Comparison of ENCODE assay signal across 19 cellular contexts in the genomic region with DNA sequence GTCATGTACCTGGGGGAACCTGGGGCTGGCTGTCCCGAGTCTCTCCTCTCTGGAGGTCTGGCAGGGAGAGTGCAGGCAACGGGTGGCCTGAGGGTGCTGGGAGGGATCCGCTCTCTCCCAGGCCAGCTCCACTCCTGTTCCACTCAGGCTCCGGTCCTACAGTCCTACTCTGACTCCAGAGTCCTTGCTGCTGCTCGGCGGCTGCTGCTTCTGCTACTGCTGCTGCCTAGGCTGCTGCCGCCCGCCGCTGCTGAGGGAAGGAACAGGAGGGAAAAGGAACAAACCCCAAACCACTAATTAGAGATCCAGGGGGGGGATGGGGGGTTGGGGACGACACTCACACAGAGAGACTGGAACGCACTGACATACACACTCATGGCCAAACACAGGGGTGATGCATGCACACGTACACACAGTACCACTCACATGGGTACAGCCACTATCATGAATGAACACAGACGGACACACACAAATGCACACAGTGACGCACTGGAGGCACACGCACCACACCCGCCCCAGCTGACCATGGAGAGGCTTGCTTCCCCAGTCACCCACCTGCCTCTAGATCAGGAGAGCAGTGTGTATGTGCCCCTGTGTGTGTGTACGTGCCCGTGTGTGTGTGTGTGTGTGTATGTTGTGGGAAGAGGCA. TPM values are rescaled to one million over a fixed set of nuclear protein-coding genes. Genes with fewer than 3 reads are reported as not detected.
DNase-seq lines count a peak whose midpoint lies in the region; ATAC-seq and TF ChIP-seq lines count a peak whose summit lies in the region.
"Had no signal": no experiment of that assay in that cellular context is flagged by ENCODE, and none has a peak within 500 bp of the region (broad histone marks: within the 10 kb centered on the region; RNA-seq: fewer than 3 reads in every experiment).

SP7 (minus strand) TSS at position 218 of the 649 bp plus-strand sequence. CDS start 708 bp downstream, outside the sequence.

- H3K9me2 ChIP-seq in SK-N-SH = no peaks in the 10 kb centered on the region

- no peak for TF ChIP-seq EP300 in SK-N-SH (IDR thresholded peaks at IDR 0.05; ENCODE audit: borderline replicate concordance in 1 of 2, low read depth in 1 of 2, low read length in 1 of 2)

- DNase-seq in AG20443 (ENCODE audit: low spot score) (peak; percentile 38), SK-N-SH (peak; percentile 52), smooth muscle cell (lab: John Stamatoyannopoulos, UW; ENCODE audit: unreplicated experiment) (no peak), NCI-H524 treated with DMSO at 0.1 percent for 48 hours (lab: John Stamatoyannopoulos, UW) (no peak), superior temporal gyrus (ENCODE audit: extremely low spot score) (no peak)
- DNase-seq: activated T-cell treated with anti-CD3 and anti-CD28 coated beads, Interleukin-2, amount 50 U/mL, for 72 hours; effector CD8-positive, alpha-beta T cell; HFFc6; NCI-H226; ovary; SJCRH30; stimulated activated CD4-positive, alpha-beta T cell treated with anti-CD3 and anti-CD28 coated beads, Interleukin-15, amount 100 ng/mL, for 24 hours had no signal

- H4K20me1 ChIP-seq in SK-N-SH (ENCODE audit: insufficient read depth) (no peaks in the 10 kb centered on the region), smooth muscle cell (ENCODE audit: low read depth) (no peaks in the 10 kb centered on the region)

- H3K36me3 ChIP-seq in HEK293 (ENCODE audit: control insufficient read depth in 2 of 2, insufficient read depth in 1 of 2, low read length in 2 of 2) (no peaks in the 10 kb centered on the region), SK-N-SH (replicated peaks in 1 of 2; ENCODE audit: control insufficient read depth in 1 of 2, insufficient read depth in 2 of 2, low read length in 1 of 2) (no peaks in the 10 kb centered on the region), smooth muscle cell (ENCODE audit: low read depth) (no peaks in the 10 kb centered on the region)
- H3K36me3 ChIP-seq: ascending aorta, left lung, ovary, SJCRH30 had no signal

- H3K27me3 ChIP-seq in SK-N-SH (ENCODE audit: insufficient read depth) (peaks cover 16% of the 10 kb centered on the region; the same call in 1 of the 2 replicates), smooth muscle cell (ENCODE audit: low read depth) (no peaks in the 10 kb centered on the region)
- H3K27me3 ChIP-seq: ovary had no signal

- H3K4me2 ChIP-seq in SK-N-SH (no peak within 1 kb of the TSS), smooth muscle cell (no peak within 1 kb of the TSS)
- H3K4me2 ChIP-seq: KMS-11 had no signal

- WGBS in SK-N-SH (ENCODE audit: low lambda C conversion rate) = 75% methylated on average over 17 of the region's 18 CpGs
- 72% methylated on average over 15 of the region's 18 CpGs for WGBS in smooth muscle cell (ENCODE audit: low lambda C conversion rate)

- TF ChIP-seq CTCF in HEK293 (tag by site-specific recombination; IDR thresholded peaks at IDR 0.05) = no peak
- TF ChIP-seq CTCF in SK-N-SH (IDR thresholded peaks at IDR 0.05) = no peak
- no peak for TF ChIP-seq CTCF in smooth muscle cell (IDR thresholded peaks at IDR 0.05; ENCODE audit: borderline replicate concordance, insufficient read depth, poor library complexity, severe bottlenecking)

- H3F3A ChIP-seq in SK-N-SH (replicated peaks; ENCODE audit: insufficient read depth) = no peaks in the 10 kb centered on the region
- peaks cover 11% of the 10 kb centered on the region for H3F3A ChIP-seq in smooth muscle cell (ENCODE audit: low read depth)

- no peak within 1 kb of the TSS for H3K4me3 ChIP-seq in HEK293 (ENCODE audit: low read depth, low read length)
- no peak within 1 kb of the TSS for H3K4me3 ChIP-seq in SK-N-SH (ENCODE audit: low read depth in 2 of 2, low read length in 1 of 2)
- H3K4me3 ChIP-seq in iPS-18c (ENCODE audit: insufficient read depth, low read depth, low read length) = 0 out of 2 replicates have a peak within 1 kb of the TSS, but pooled peaks have one; percentile 9
- no peak within 1 kb of the TSS for H3K4me3 ChIP-seq in smooth muscle cell
- H3K4me3 ChIP-seq: ascending aorta, left lung, ovary, SJCRH30 had no signal

- ATAC-seq in HG02610 (IDR thresholded peaks at IDR 0.05; ENCODE audit: unreplicated experiment) = no peak
- ATAC-seq: left lung had no signal

- POLR2A ChIA-PET in HEK293 (lab: Yijun Ruan, JAX) (interaction anchor here (0.7 to 1.7 kb wide), 4 partner anchors 8 to 114 kb away, joined by 3 to 8 read pairs (median 4); no protein-coding TSS in a partner anchor), SK-N-SH (lab: Yijun Ruan, JAX) (interaction anchor here (1.2 kb wide), 1 partner anchor 15 kb away, joined by 3 read pairs; no protein-coding TSS in a partner anchor)

- H3K79me2 ChIP-seq in SK-N-SH (ENCODE audit: insufficient read depth) (no peaks in the 10 kb centered on the region), smooth muscle cell (ENCODE audit: low read depth) (no peaks in the 10 kb centered on the region)

- H3K4me1 ChIP-seq in HEK293 (ENCODE audit: control insufficient read depth, insufficient read depth, low read length) = no peaks in the 10 kb centered on the region
- H3K4me1 ChIP-seq in SK-N-SH (ENCODE audit: control insufficient read depth in 1 of 2, insufficient read depth in 2 of 2, low read depth in 1 of 2, low read length in 1 of 2) = peaks cover 0 to 8% of the 10 kb centered on the region in 2 experiments; a peak in 1 of 4 replicates
- H3K4me1 ChIP-seq in smooth muscle cell (ENCODE audit: low read depth) = peaks cover 27% of the 10 kb centered on the region
- H3K4me1 ChIP-seq: ascending aorta, left lung had no signal

- CTCF ChIA-PET in HEK293 (lab: Yijun Ruan, JAX) (interaction anchor here (1.2 to 1.9 kb wide), 4 partner anchors 8 to 16 kb away, joined by 3 to 6 read pairs (median 5); partner anchors contain the start of gene AAAS), SK-N-SH (lab: Yijun Ruan, JAX) (interaction anchor here (2.5 to 4.7 kb wide), 3 partner anchors 8 to 15 kb away, joined by 8 to 46 read pairs (median 40); partner anchors contain the start of gene AAAS)

- H3K27ac ChIP-seq in HEK293 (ENCODE audit: extremely low read depth, low read depth, low read length) (no peak within 1 kb of the TSS), SK-N-SH (ENCODE audit: low read depth in 2 of 2, low read length in 1 of 2) (no peak within 1 kb of the TSS), smooth muscle cell (ENCODE audit: low read depth) (no peak within 1 kb of the TSS)
- H3K27ac ChIP-seq: ascending aorta, KMS-11, left lung, ovary, SJCRH30 had no signal

- no peak within 1 kb of the TSS for H2AFZ ChIP-seq in SK-N-SH (ENCODE audit: low read depth)
- H2AFZ ChIP-seq in smooth muscle cell (ENCODE audit: low read depth) = no peak within 1 kb of the TSS

- no peak for TF ChIP-seq RAD21 in SK-N-SH (IDR thresholded peaks at IDR 0.05; ENCODE audit: low read length)

- H3K9ac ChIP-seq in SK-N-SH (no peak within 1 kb of the TSS), smooth muscle cell (ENCODE audit: low read depth) (no peak within 1 kb of the TSS)
- H3K9ac ChIP-seq: KMS-11 had no signal

- H3K9me3 ChIP-seq in HEK293 (ENCODE audit: control insufficient read depth, insufficient read depth, low read depth, low read length) (no peaks in the 10 kb centered on the region), SK-N-SH (no peaks in the 10 kb centered on the region), iPS-18c (ENCODE audit: control insufficient read depth, insufficient read depth, low read length) (no peaks in the 10 kb centered on the region), smooth muscle cell (replicated peaks; ENCODE audit: low read depth) (no peaks in the 10 kb centered on the region)
- H3K9me3 ChIP-seq: ascending aorta, left lung, ovary, SJCRH30 had no signal

TF ChIP-seq in HEK293, 187 proteins besides CTCF, POLR2A, EP300 and RAD21 (continues in another document):
- peak; percentile 68; the same call in 1 of the 2 replicates for TF ChIP-seq OSR2 (tag by site-specific recombination; IDR thresholded peaks at IDR 0.05)
- TF ChIP-seq KLF16 (tag by site-specific recombination; IDR thresholded peaks at IDR 0.05) = no peak
- TF ChIP-seq, protein P1, sequence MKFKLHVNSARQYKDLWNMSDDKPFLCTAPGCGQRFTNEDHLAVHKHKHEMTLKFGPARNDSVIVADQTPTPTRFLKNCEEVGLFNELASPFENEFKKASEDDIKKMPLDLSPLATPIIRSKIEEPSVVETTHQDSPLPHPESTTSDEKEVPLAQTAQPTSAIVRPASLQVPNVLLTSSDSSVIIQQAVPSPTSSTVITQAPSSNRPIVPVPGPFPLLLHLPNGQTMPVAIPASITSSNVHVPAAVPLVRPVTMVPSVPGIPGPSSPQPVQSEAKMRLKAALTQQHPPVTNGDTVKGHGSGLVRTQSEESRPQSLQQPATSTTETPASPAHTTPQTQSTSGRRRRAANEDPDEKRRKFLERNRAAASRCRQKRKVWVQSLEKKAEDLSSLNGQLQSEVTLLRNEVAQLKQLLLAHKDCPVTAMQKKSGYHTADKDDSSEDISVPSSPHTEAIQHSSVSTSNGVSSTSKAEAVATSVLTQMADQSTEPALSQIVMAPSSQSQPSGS (tag by site-specific recombination; IDR thresholded peaks at IDR 0.05; ENCODE audit: low read depth) = no peak
- no peak for TF ChIP-seq FEZF1 (tag by site-specific recombination; IDR thresholded peaks at IDR 0.05)

TF ChIP-seq in SK-N-SH, 30 proteins besides CTCF, POLR2A, EP300 and RAD21:
- TF ChIP-seq GABPA (IDR thresholded peaks at IDR 0.05; ENCODE audit: low read depth) = no peak
- TF ChIP-seq USF1 (IDR thresholded peaks at IDR 0.05; ENCODE audit: borderline replicate concordance, low read depth) = no peak
- no peak for TF ChIP-seq MEF2A (IDR thresholded peaks at IDR 0.05; ENCODE audit: borderline replicate concordance, low read depth)
- no peak for TF ChIP-seq TAF1 (IDR thresholded peaks at IDR 0.05; ENCODE audit: borderline replicate concordance, low read depth, low read length)
- TF ChIP-seq TEAD4 (IDR thresholded peaks at IDR 0.05; ENCODE audit: borderline replicate concordance, insufficient read depth) = no peak

RNA-seq across cellular contexts. Expression of gene SP7, which starts in this region (rescaled TPM):
- not detected in 2 replicates for polyA plus RNA-seq in SK-N-SH (2012; rRNA removed)
- 0.01 TPM in 1 of 2 replicates, not detected in the other for polyA plus RNA-seq in SK-N-SH (2012; cell fraction: cytosol; rRNA removed)
- 0.07 and 0.16 TPM in 2 replicates for polyA plus RNA-seq in SK-N-SH (2012; cell fraction: nucleus; rRNA removed)
- 0.04 and 0.40 TPM in 2 replicates for total RNA-seq in smooth muscle cell
- polyA plus RNA-seq in smooth muscle cell = 0.38 TPM in 1 of 2 replicates, not detected in the other
- total RNA-seq: activated T-cell treated with anti-CD3 and anti-CD28 coated beads, Interleukin-2, amount 50 U/mL, for 72 hours; ascending aorta; glomerular endothelial cell; HFFc6; ovary; SJCRH30 had no signal

Comparison
In these comparisons a context has a peak if more than half of its experiments do, and no peak if none do; other contexts are left out.
1. Peak in DNase-seq in SK-N-SH; RNA of the gene not detected or under 1 TPM.